ENCODE assay signal across 8 cellular contexts in genomic region chr14:93430889-93431670, GRCh38. TPM values are rescaled to one million over a fixed set of nuclear protein-coding genes. Genes with fewer than 3 reads are reported as not detected.
A peak's percentile ranks its signal among the peaks of the same experiment; 100 is the strongest.
DNase-seq lines count a peak whose midpoint lies in the region; ATAC-seq and TF ChIP-seq lines count a peak whose summit lies in the region.

UNC79 (plus strand) TSS chr14:93430939; CDS start chr14:93431030, 91 bp downstream.

- TF ChIP-seq POLR2A in breast epithelium (IDR thresholded peaks at IDR 0.05) = no peak

- no peak within 1 kb of the TSS for H3K27ac ChIP-seq in breast epithelium
- H3K27ac ChIP-seq in liver (ENCODE audit: low read depth in 1 of 2, low read length in 2 of 2) = no peak within 1 kb of the TSS

- intact Hi-C loops in breast epithelium (cut with DNase I; ENCODE audit: low total_unique reads) = no loop called here

- H3K4me1 ChIP-seq in breast epithelium (peaks cover 0 to 5% of the 10 kb centered on the region in 2 donors), liver (ENCODE audit: control insufficient read depth in 4 of 4, insufficient read depth in 4 of 4, low read length in 3 of 4) (peaks cover 2 to 5% (median 2%) of the 10 kb centered on the region in 4 donors)

- peaks cover 0 to 14% of the 10 kb centered on the region in 2 donors for H3K9me3 ChIP-seq in breast epithelium
- peaks cover 0 to 6% (median 4%) of the 10 kb centered on the region in 4 donors for H3K9me3 ChIP-seq in liver (ENCODE audit: control insufficient read depth in 4 of 4, low read length in 3 of 4)

- TF ChIP-seq RAD21 in liver (IDR thresholded peaks at IDR 0.05) = no peak

- H3K27me3 ChIP-seq in breast epithelium (peaks cover 0 to 37% of the 10 kb centered on the region in 2 donors), liver (ENCODE audit: control insufficient read depth in 4 of 4, insufficient read depth in 4 of 4, low read length in 3 of 4) (peaks cover 3 to 18% (median 12%) of the 10 kb centered on the region in 4 donors)

- H3K9ac ChIP-seq in liver (ENCODE audit: low read depth in 1 of 2, low read length in 2 of 2) = no peak within 1 kb of the TSS

- TF ChIP-seq CTCF in breast epithelium (IDR thresholded peaks at IDR 0.05) = no peak
- no peak for TF ChIP-seq CTCF in liver (IDR thresholded peaks at IDR 0.05; ENCODE audit: low read depth, low read length, missing input control)

- no peaks in the 10 kb centered on the region for H3K36me3 ChIP-seq in breast epithelium
- H3K36me3 ChIP-seq in liver (ENCODE audit: control insufficient read depth in 4 of 4, insufficient read depth in 3 of 4, low read depth in 1 of 4, low read length in 3 of 4) = no peaks in the 10 kb centered on the region

- peak within 1 kb of the TSS in 2 of 3 donors; percentile 37 to 48 for H3K4me3 ChIP-seq in breast epithelium
- H3K4me3 ChIP-seq in liver (ENCODE audit: low read depth in 1 of 3, low read length in 3 of 3) = peak within 1 kb of the TSS in 1 of 3 donors; percentile 47

- DNase-seq in Caki2 (ENCODE audit: low read depth) = peak; percentile 0
- peak; percentile 76 for DNase-seq in NCI-H2081 treated with DMSO at 0.1 percent for 48 hours (lab: John Stamatoyannopoulos, UW)
- no peak for DNase-seq in breast epithelium (ENCODE audit: low spot score in 2 of 2)
- no peak for DNase-seq in mesenteric fat pad (ENCODE audit: low spot score)
- no peak for DNase-seq in germinal center (ENCODE audit: low spot score)
- DNase-seq in HUDEP-2 (lab: John Stamatoyannopoulos, UW; ENCODE audit: unreplicated experiment in 76 of 76) = no peak

- in situ Hi-C loops in Caki2 (cut with HindIII; ENCODE audit: low pct_unique_long_range_greater_than_20kb, low sequenced_read_pairs) = no loop called here

- 6% methylated on average over 35 of the region's 35 CpGs for WGBS in liver

- no peak for ATAC-seq in GM18870 (IDR thresholded peaks at IDR 0.05; ENCODE audit: unreplicated experiment)

TF ChIP-seq in liver, 16 proteins besides CTCF, POLR2A, EP300 and RAD21:
- TF ChIP-seq HNF4G (IDR thresholded peaks at IDR 0.05) = no peak
- peak; percentile 95 for TF ChIP-seq REST (IDR thresholded peaks at IDR 0.05)

RNA-seq across cellular contexts. Expression of gene UNC79, which starts in this region (rescaled TPM):
- total RNA-seq in Caki2 (2014; rRNA removed; shearing (Covaris generic); ENCODE audit: low replicate concordance) = 0.03 TPM in 1 of 2 replicates, not detected in the other
- total RNA-seq in breast epithelium (under 1 TPM in 2 of 3 donors, not detected in 1; 0.29 to 0.32 TPM), liver (under 1 TPM; 0.05 to 0.08 TPM), mesenteric fat pad (0.13 TPM)
- under 1 TPM in 1 of 2 donors, not detected in 1; 0.01 TPM for polyA plus RNA-seq in liver

Comparison
In these comparisons a context has a peak if more than half of its experiments do, and no peak if none do; other contexts are left out.
1. Peak in DNase-seq in Caki2; RNA of the gene not detected or under 1 TPM.